13 cellular contexts compared by ENCODE assay signal in genomic region chr10:60564475-60564874, GRCh38.
DNase-seq lines count a peak whose midpoint lies in the region; ATAC-seq and TF ChIP-seq lines count a peak whose summit lies in the region.
"Had no signal": no experiment of that assay in that cellular context is flagged by ENCODE, and none has a peak within 500 bp of the region (broad histone marks: within the 10 kb centered on the region; RNA-seq: fewer than 3 reads in every experiment).

No MANE protein-coding gene starts in this region.

- DNase-seq in HS-5 (ENCODE audit: low read depth) (peak; percentile 15), astrocyte of the spinal cord (ENCODE audit: low read depth, low spot score) (peak; percentile 13), iris pigment epithelial cell (ENCODE audit: low read depth) (peak; percentile 10), H4 (ENCODE audit: low spot score) (no peak)
- no peak for DNase-seq in stimulated activated CD4-positive, alpha-beta T cell treated with anti-CD3 and anti-CD28 coated beads, Interleukin-2, amount 100 ng/mL, for 48 hours
- DNase-seq in stimulated activated CD4-positive, alpha-beta T cell treated with anti-CD3 and anti-CD28 coated beads, Interleukin-15, amount 100 ng/mL, for 24 hours, result no peak
- DNase-seq: CD4-positive, alpha-beta memory T cell; DMS153; DMS79 treated with DMSO at 0.1 percent for 48 hours; GF-D8 had no signal

- no peak for ATAC-seq in HG03095 (IDR thresholded peaks at IDR 0.05; ENCODE audit: unreplicated experiment)
- ATAC-seq: HCT116, HepG2 had no signal

- no peak for TF ChIP-seq CTCF in astrocyte of the spinal cord (IDR thresholded peaks at IDR 0.05; ENCODE audit: low read depth, low read length)

- in situ Hi-C loops in astrocyte of the spinal cord (cut with HindIII; ENCODE audit: low sequenced_read_pairs), result no loop called here

- H3K4me3 ChIP-seq in astrocyte of the spinal cord (ENCODE audit: low read depth, low read length), result no peak overlapping the region

Comparison
In these comparisons a context has a peak if more than half of its experiments do, and no peak if none do; other contexts are left out.
1. DNase-seq: peak in HS-5 (single experiment), astrocyte of the spinal cord (single experiment) and iris pigment epithelial cell (single experiment); none in stimulated activated CD4-positive, alpha-beta T cell treated with anti-CD3 and anti-CD28 coated beads, Interleukin-2, amount 100 ng/mL, for 48 hours (0 of 2), stimulated activated CD4-positive, alpha-beta T cell treated with anti-CD3 and anti-CD28 coated beads, Interleukin-15, amount 100 ng/mL, for 24 hours (single experiment) and H4 (single experiment).